Comparison of ENCODE assay signal across 8 cellular contexts in the genomic region with DNA sequence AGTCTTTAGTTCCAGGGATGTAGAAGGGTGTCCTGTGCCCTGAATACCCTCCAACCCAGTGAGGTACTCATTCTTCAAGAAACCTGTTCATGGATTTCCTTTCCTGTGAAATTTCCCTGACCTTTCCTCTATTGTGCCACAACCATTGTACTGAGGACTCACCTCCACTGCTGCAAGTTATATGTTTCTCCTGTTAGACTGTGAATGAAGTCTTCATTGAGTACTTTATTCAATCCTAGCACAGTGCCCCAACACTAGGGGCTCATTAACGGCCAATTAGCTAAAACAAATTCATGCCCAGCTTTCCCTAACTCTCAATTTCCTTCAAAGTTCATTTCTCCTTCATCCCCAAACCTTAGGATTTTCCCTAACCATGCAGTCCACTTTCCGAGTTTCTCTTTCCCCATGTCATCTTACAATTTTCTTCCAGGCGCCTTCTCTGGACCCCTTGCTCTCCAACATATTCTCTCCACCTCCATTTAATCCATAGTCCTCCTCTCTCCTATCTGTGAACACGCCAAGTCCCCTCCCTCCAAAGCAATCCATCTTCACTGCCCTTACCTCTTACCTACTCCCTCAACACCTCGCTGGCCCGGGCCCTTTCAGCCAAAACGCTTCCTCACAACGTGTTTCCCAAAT. TPM values are rescaled to one million over a fixed set of nuclear protein-coding genes. Genes with fewer than 3 reads are reported as not detected.
DNase-seq lines count a peak whose midpoint lies in the region; ATAC-seq and TF ChIP-seq lines count a peak whose summit lies in the region.

No MANE protein-coding gene starts in this region.

- intact Hi-C loops in left lung (cut with DNase I) = no loop called here

- ATAC-seq in activated naive CD8-positive, alpha-beta T cell treated with anti-CD3 and anti-CD28 coated beads, Interleukin-2, amount 10 ng/mL, durations not matched to agents 7 days and 5 days (ENCODE audit: low read depth) = no peak
- no peak for ATAC-seq in left lung
- no peak for ATAC-seq in left lobe of liver
- ATAC-seq in GM21723 (IDR thresholded peaks at IDR 0.05; ENCODE audit: unreplicated experiment) = no peak

- H3K4me1 Mint-ChIP-seq in activated naive CD4-positive, alpha-beta T cell treated with anti-CD3 and anti-CD28 coated beads, Interleukin-2, amount 50 U/mL, for 24 hours = peaks cover 61% of the 10 kb centered on the region
- peaks cover 44% of the 10 kb centered on the region for H3K4me1 Mint-ChIP-seq in activated naive CD8-positive, alpha-beta T cell treated with anti-CD3 and anti-CD28 coated beads, Interleukin-2, amount 10 ng/mL, durations not matched to agents 7 days and 5 days
- H3K4me1 Mint-ChIP-seq in type B pancreatic cell (ENCODE audit: unreplicated experiment) = peaks cover 40% of the 10 kb centered on the region

- H3K4me1 ChIP-seq in left lung = peaks cover 24 to 51% of the 10 kb centered on the region in 2 donors

- H3K27ac Mint-ChIP-seq in activated naive CD4-positive, alpha-beta T cell treated with anti-CD3 and anti-CD28 coated beads, Interleukin-2, amount 50 U/mL, for 24 hours = peak overlapping the region; percentile 88
- H3K27ac Mint-ChIP-seq in activated naive CD8-positive, alpha-beta T cell treated with anti-CD3 and anti-CD28 coated beads, Interleukin-2, amount 10 ng/mL, durations not matched to agents 7 days and 5 days = peak overlapping the region; percentile 84
- H3K27ac Mint-ChIP-seq in type B pancreatic cell = peak overlapping the region; percentile 86

- peak overlapping the region; percentile 96 for H3K4me3 Mint-ChIP-seq in activated naive CD4-positive, alpha-beta T cell treated with anti-CD3 and anti-CD28 coated beads, Interleukin-2, amount 50 U/mL, for 24 hours
- H3K4me3 Mint-ChIP-seq in activated naive CD8-positive, alpha-beta T cell treated with anti-CD3 and anti-CD28 coated beads, Interleukin-2, amount 10 ng/mL, durations not matched to agents 7 days and 5 days = peak overlapping the region; percentile 99
- H3K4me3 Mint-ChIP-seq in type B pancreatic cell = peak overlapping the region; percentile 94

- H3K9me3 Mint-ChIP-seq in activated naive CD4-positive, alpha-beta T cell treated with anti-CD3 and anti-CD28 coated beads, Interleukin-2, amount 50 U/mL, for 24 hours = no peaks in the 10 kb centered on the region
- H3K9me3 Mint-ChIP-seq in activated naive CD8-positive, alpha-beta T cell treated with anti-CD3 and anti-CD28 coated beads, Interleukin-2, amount 10 ng/mL, durations not matched to agents 7 days and 5 days = no peaks in the 10 kb centered on the region
- no peaks in the 10 kb centered on the region for H3K9me3 Mint-ChIP-seq in type B pancreatic cell

- no peaks in the 10 kb centered on the region for H3K27me3 Mint-ChIP-seq in activated naive CD4-positive, alpha-beta T cell treated with anti-CD3 and anti-CD28 coated beads, Interleukin-2, amount 50 U/mL, for 24 hours
- no peaks in the 10 kb centered on the region for H3K27me3 Mint-ChIP-seq in activated naive CD8-positive, alpha-beta T cell treated with anti-CD3 and anti-CD28 coated beads, Interleukin-2, amount 10 ng/mL, durations not matched to agents 7 days and 5 days
- peaks cover 5% of the 10 kb centered on the region for H3K27me3 Mint-ChIP-seq in type B pancreatic cell

- peak overlapping the region; percentile 98 for H3K4me3 ChIP-seq in left lung

- POLR2A ChIA-PET in activated naive CD8-positive, alpha-beta T cell treated with anti-CD3 and anti-CD28 coated beads, Interleukin-2, amount 10 ng/mL, durations not matched to agents 7 days and 5 days (lab: Charles Lee) = interaction anchor here (0.6 to 2.9 kb wide), 6 partner anchors 42 to 579 kb away, joined by 3 to 17 read pairs (median 4); no protein-coding TSS in a partner anchor

- TF ChIP-seq CTCF in left lung (IDR thresholded peaks at IDR 0.05) = no peak
- no peak for TF ChIP-seq CTCF in type B pancreatic cell (conservative IDR thresholded peaks at IDR 0.05)

- no peaks in the 10 kb centered on the region for H3K27me3 ChIP-seq in left lung

- peaks cover 0 to 13% of the 10 kb centered on the region in 2 donors for H3K36me3 ChIP-seq in left lung

- H3K36me3 Mint-ChIP-seq in activated naive CD4-positive, alpha-beta T cell treated with anti-CD3 and anti-CD28 coated beads, Interleukin-2, amount 50 U/mL, for 24 hours = peaks cover 13% of the 10 kb centered on the region
- H3K36me3 Mint-ChIP-seq in activated naive CD8-positive, alpha-beta T cell treated with anti-CD3 and anti-CD28 coated beads, Interleukin-2, amount 10 ng/mL, durations not matched to agents 7 days and 5 days = peaks cover 28% of the 10 kb centered on the region
- H3K36me3 Mint-ChIP-seq in type B pancreatic cell = peaks cover 8% of the 10 kb centered on the region

- no peak for DNase-seq in activated naive CD4-positive, alpha-beta T cell treated with anti-CD3 and anti-CD28 coated beads, Interleukin-2, amount 50 U/mL, for 16 hours
- DNase-seq in activated naive CD8-positive, alpha-beta T cell treated with anti-CD3 and anti-CD28 coated beads, Interleukin-2, amount 10 ng/mL, durations not matched to agents 7 days and 5 days = no peak
- no peak for DNase-seq in left lung
- DNase-seq in type B pancreatic cell (ENCODE audit: extremely low spot score, unreplicated experiment) = no peak
- no peak for DNase-seq in left lobe of liver (ENCODE audit: low spot score)
- DNase-seq in kidney glomerular epithelial cell (lab: John Stamatoyannopoulos, UW) = no peak

- H3K27ac ChIP-seq in left lung = peak overlapping the region; percentile 97 to 98

- no peaks in the 10 kb centered on the region for H3K9me3 ChIP-seq in left lung

RNA-seq across cellular contexts. Expression of gene TRIM33, which starts 1.3 kb away (rescaled TPM):
- total RNA-seq in activated naive CD8-positive, alpha-beta T cell treated with anti-CD3 and anti-CD28 coated beads, Interleukin-2, amount 10 ng/mL, durations not matched to agents 7 days and 5 days = 10 to 100 TPM; 43.8 to 45.6 TPM
- total RNA-seq in left lung = 10 to 100 TPM; 26.7 to 32.9 TPM
- total RNA-seq in type B pancreatic cell (ENCODE audit: low replicate concordance) = 45.8 and 46.6 TPM in 2 replicates
- 13.7 TPM for total RNA-seq in left lobe of liver
